Comparison of ENCODE assay signal across 1 cellular context in genomic region chr12:124294686-124295315, GRCh38.
A peak's percentile ranks its signal among the peaks of the same experiment; 100 is the strongest.
TF ChIP-seq lines count a peak whose summit lies in the region.

A gene with protein sequence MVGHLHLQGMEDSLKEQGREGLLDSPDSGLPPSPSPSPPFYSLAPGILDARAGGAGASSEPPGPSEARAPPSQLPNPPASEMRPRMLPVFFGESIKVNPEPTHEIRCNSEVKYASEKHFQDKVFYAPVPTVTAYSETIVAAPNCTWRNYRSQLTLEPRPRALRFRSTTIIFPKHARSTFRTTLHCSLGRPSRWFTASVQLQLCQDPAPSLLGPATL (plus strand): TSS chr12:124295093. CDS start chr12:124295430, 337 bp downstream.

TF ChIP-seq in H1, 55 proteins besides CTCF, POLR2A, EP300 and RAD21 (continued from another document):
- TF ChIP-seq CHD7 (IDR thresholded peaks at IDR 0.05; ENCODE audit: insufficient replicate concordance, low read length) (no peak), JUND (IDR thresholded peaks at IDR 0.05; ENCODE audit: low read length) (no peak), SIRT6 (IDR thresholded peaks at IDR 0.05; ENCODE audit: low read length) (no peak), SAP30 (IDR thresholded peaks at IDR 0.05; ENCODE audit: insufficient read depth, insufficient replicate concordance, low read length) (no peak), GABPA (IDR thresholded peaks at IDR 0.05; ENCODE audit: borderline replicate concordance, insufficient read depth, low read length) (no peak), SP1 (IDR thresholded peaks at IDR 0.05; ENCODE audit: low read depth, low read length) (no peak), SUZ12 (IDR thresholded peaks at IDR 0.05; ENCODE audit: low read length) (peak; percentile 30), POU5F1 (IDR thresholded peaks at IDR 0.05; ENCODE audit: low read depth, low read length) (no peak)
- TF ChIP-seq, protein P1, sequence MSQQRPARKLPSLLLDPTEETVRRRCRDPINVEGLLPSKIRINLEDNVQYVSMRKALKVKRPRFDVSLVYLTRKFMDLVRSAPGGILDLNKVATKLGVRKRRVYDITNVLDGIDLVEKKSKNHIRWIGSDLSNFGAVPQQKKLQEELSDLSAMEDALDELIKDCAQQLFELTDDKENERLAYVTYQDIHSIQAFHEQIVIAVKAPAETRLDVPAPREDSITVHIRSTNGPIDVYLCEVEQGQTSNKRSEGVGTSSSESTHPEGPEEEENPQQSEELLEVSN (IDR thresholded peaks at IDR 0.05), result peak; percentile 32; the same call in 1 of the 2 replicates
- TF ChIP-seq, protein P2, sequence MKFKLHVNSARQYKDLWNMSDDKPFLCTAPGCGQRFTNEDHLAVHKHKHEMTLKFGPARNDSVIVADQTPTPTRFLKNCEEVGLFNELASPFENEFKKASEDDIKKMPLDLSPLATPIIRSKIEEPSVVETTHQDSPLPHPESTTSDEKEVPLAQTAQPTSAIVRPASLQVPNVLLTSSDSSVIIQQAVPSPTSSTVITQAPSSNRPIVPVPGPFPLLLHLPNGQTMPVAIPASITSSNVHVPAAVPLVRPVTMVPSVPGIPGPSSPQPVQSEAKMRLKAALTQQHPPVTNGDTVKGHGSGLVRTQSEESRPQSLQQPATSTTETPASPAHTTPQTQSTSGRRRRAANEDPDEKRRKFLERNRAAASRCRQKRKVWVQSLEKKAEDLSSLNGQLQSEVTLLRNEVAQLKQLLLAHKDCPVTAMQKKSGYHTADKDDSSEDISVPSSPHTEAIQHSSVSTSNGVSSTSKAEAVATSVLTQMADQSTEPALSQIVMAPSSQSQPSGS (IDR thresholded peaks at IDR 0.05; ENCODE audit: low read length), result no peak
